ENCODE assay signal across 8 cellular contexts in the genomic region with DNA sequence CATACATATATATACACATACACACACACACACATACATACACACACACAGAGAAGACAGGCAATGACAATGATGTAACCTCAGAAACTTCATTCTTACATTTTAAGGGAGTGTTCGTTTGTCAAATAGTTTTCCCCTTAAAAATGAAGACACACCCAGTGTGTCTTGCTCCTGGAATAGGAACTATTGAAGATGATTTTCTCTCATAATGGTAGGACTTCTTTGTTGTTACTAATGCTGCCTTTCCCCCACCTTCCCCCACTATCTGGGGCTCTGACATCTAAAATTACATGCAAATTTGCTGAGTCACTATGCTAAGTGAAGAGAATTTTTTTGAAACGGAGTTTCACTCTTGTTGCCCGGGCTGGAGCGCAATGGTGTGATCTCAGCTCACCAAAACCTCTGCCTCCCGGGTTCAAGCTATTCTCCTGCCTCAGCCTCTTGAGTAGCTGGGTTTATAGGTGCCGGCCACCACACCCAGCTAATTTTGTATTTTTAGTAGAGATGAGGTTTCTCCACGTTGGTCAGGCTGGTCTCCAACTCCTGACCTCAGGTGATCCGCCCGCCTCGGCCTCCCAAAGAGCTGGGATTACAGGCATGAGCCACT. TPM values are rescaled to one million over a fixed set of nuclear protein-coding genes. Genes with fewer than 3 reads are reported as not detected.
DNase-seq lines count a peak whose midpoint lies in the region; ATAC-seq lines count a peak whose summit lies in the region.
"Not testable (repeated sequence)": the region's sequence is repeated elsewhere in the genome, so short reads cannot be mapped to it uniquely, and the experiment has no call there.

No MANE protein-coding gene starts in this region.

- H3K36me3 Mint-ChIP-seq in CD8-positive, alpha-beta memory T cell, result peaks cover 13 to 52% (median 19%) of the 10 kb centered on the region in 3 donors
- H3K36me3 Mint-ChIP-seq in stimulated activated naive B cell treated with anti-CD40 and anti-IgM and Interleukin-4, amounts not matched to agents 10 μg/mL and 1 μg/mL and 100 μg/mL, for 72 hours, result peaks cover 27 to 34% of the 10 kb centered on the region in 2 donors

- not testable (repeated sequence) for H3K27me3 ChIP-seq in CD8-positive, alpha-beta memory T cell (ENCODE audit: insufficient read depth, low read length, poor library complexity, severe bottlenecking)

- H3K27ac ChIP-seq in CD8-positive, alpha-beta memory T cell (ENCODE audit: low read depth, low read length), result peak overlapping the region; percentile 25
- peak overlapping the region; percentile 74 for H3K27ac ChIP-seq in epithelial cell of prostate

- H3K27ac Mint-ChIP-seq in CD8-positive, alpha-beta memory T cell, result not testable (repeated sequence)
- H3K27ac Mint-ChIP-seq in stimulated activated naive B cell treated with anti-CD40 and anti-IgM and Interleukin-4, amounts not matched to agents 10 μg/mL and 1 μg/mL and 100 μg/mL, for 72 hours, result peak overlapping the region; percentile 10

- not testable (repeated sequence) for H3K9me3 ChIP-seq in CD8-positive, alpha-beta memory T cell (ENCODE audit: low read length)

- CTCF ChIA-PET in CD8-positive, alpha-beta memory T cell (lab: Charles Lee), result not testable (repeated sequence)

- not testable (repeated sequence) for H3K27me3 Mint-ChIP-seq in CD8-positive, alpha-beta memory T cell; stimulated activated naive B cell treated with anti-CD40 and anti-IgM and Interleukin-4, amounts not matched to agents 10 μg/mL and 1 μg/mL and 100 μg/mL, for 72 hours

- H3K4me1 ChIP-seq in CD8-positive, alpha-beta memory T cell (ENCODE audit: insufficient read depth, low read length), result not testable (repeated sequence)

- H3K4me3 Mint-ChIP-seq in CD8-positive, alpha-beta memory T cell; stimulated activated naive B cell treated with anti-CD40 and anti-IgM and Interleukin-4, amounts not matched to agents 10 μg/mL and 1 μg/mL and 100 μg/mL, for 72 hours: not testable (repeated sequence)

- peak; percentile 49 for ATAC-seq in GM21529 (IDR thresholded peaks at IDR 0.05; ENCODE audit: unreplicated experiment)
- not testable (repeated sequence) for ATAC-seq in stimulated activated naive B cell treated with anti-CD40 and anti-IgM and Interleukin-4, amounts not matched to agents 10 μg/mL and 1 μg/mL and 100 μg/mL, for 72 hours (replicated peaks)

- DNase-seq in CD8-positive, alpha-beta memory T cell; stimulated activated naive B cell treated with anti-CD40 and anti-IgM and Interleukin-4, amounts not matched to agents 10 μg/mL and 1 μg/mL and 100 μg/mL, for 72 hours: not testable (repeated sequence)
- peak; percentile 4 for DNase-seq in HuH-7 (ENCODE audit: low spot score)
- peak; percentile 77 for DNase-seq in NOMO-1 treated with DMSO at 0.1 percent for 48 hours (lab: John Stamatoyannopoulos, UW; ENCODE audit: unreplicated experiment)
- peak; percentile 5 for DNase-seq in activated CD4-positive, alpha-beta T cell treated with anti-CD3 and anti-CD28 coated beads for 48 hours
- DNase-seq in epithelial cell of prostate (ENCODE audit: low read depth, low spot score), result peak; percentile 24
- DNase-seq in kidney glomerular epithelial cell (lab: John Stamatoyannopoulos, UW), result peak; percentile 1

- POLR2A ChIA-PET in CD8-positive, alpha-beta memory T cell (lab: Charles Lee), result not testable (repeated sequence)

- H3K4me1 Mint-ChIP-seq in CD8-positive, alpha-beta memory T cell; stimulated activated naive B cell treated with anti-CD40 and anti-IgM and Interleukin-4, amounts not matched to agents 10 μg/mL and 1 μg/mL and 100 μg/mL, for 72 hours: not testable (repeated sequence)

- not testable (repeated sequence) for H3K9me3 Mint-ChIP-seq in CD8-positive, alpha-beta memory T cell; stimulated activated naive B cell treated with anti-CD40 and anti-IgM and Interleukin-4, amounts not matched to agents 10 μg/mL and 1 μg/mL and 100 μg/mL, for 72 hours

- not testable (repeated sequence) for H3K36me3 ChIP-seq in CD8-positive, alpha-beta memory T cell (ENCODE audit: insufficient read depth, low read length)

- H3K4me3 ChIP-seq in CD8-positive, alpha-beta memory T cell (ENCODE audit: low read length), result not testable (repeated sequence)

RNA-seq across cellular contexts. Expression of a gene that starts 48.1 kb away (rescaled TPM):
- 10 to 100 TPM; 20.1 to 21.3 TPM for total RNA-seq in CD8-positive, alpha-beta memory T cell
- polyA plus RNA-seq in CD8-positive, alpha-beta memory T cell, result 7.1 TPM

RNA-seq across cellular contexts. Expression of a gene that starts 48.1 kb away (rescaled TPM):
- 10 to 100 TPM; 12.5 to 17.9 TPM for total RNA-seq in CD8-positive, alpha-beta memory T cell
- polyA plus RNA-seq in CD8-positive, alpha-beta memory T cell, result 4.6 TPM

RNA-seq across cellular contexts. Expression of a gene that starts 49.6 kb away (rescaled TPM):
- 10 to 100 TPM; 40.6 to 45.2 TPM for total RNA-seq in CD8-positive, alpha-beta memory T cell
- 11.9 TPM for polyA plus RNA-seq in CD8-positive, alpha-beta memory T cell
